ENCODE assay signal across 6 cellular contexts in genomic region chr20:61614311-61615100, GRCh38.
"Had no signal": no experiment of that assay in that cellular context is flagged by ENCODE, and none has a peak within 500 bp of the region (broad histone marks: within the 10 kb centered on the region; RNA-seq: fewer than 3 reads in every experiment).

No MANE protein-coding gene starts in this region.

- FAIRE-seq: H1, H54 had no signal

- DNase-seq: H9, HCEC 1CT, IMR-90 had no signal

- H3K4me1 Mint-ChIP-seq: GM23338, H9 had no signal

- H3K4me3 ChIP-seq: GM23338 had no signal

- ATAC-seq: GM23338 had no signal

- H3K27ac Mint-ChIP-seq: GM23338, H9 had no signal

- H3K4me3 Mint-ChIP-seq: GM23338, H9 had no signal
